Comparison of ENCODE assay signal across 28 cellular contexts in genomic region chr11:33875621-33876294, GRCh38. TPM values are rescaled to one million over a fixed set of nuclear protein-coding genes. Genes with fewer than 3 reads are reported as not detected.
"Had no signal": no experiment of that assay in that cellular context is flagged by ENCODE, and none has a peak within 500 bp of the region (broad histone marks: within the 10 kb centered on the region; RNA-seq: fewer than 3 reads in every experiment).

No MANE protein-coding gene starts in this region.

- H3K36me3 ChIP-seq: adrenal gland, cardiac muscle cell, esophagus muscularis mucosa, heart right ventricle, left lung, lower lobe of right lung, upper lobe of left lung had no signal

- ATAC-seq: activated T-cell treated with anti-CD3 and anti-CD28 coated beads, Interleukin-2, amount 50 U/mL, for 72 hours; body of pancreas; effector memory CD8-positive, alpha-beta T cell; heart right ventricle; left lung; lower lobe of right lung; mucosa of descending colon; natural killer cell treated with Interleukin-12 subunit alpha and Interleukin-12 subunit beta and Interleukin-15 and Interleukin-18, amount 100 ng/mL, for 72 hours; right cardiac atrium; stimulated activated effector memory CD8-positive, alpha-beta T cell treated with anti-CD3 and anti-CD28 coated beads, Interleukin-12 subunit alpha, Interleukin-12 subunit beta, amount 100 ng/mL, for 72 hours had no signal

- DNase-seq: activated CD4-positive, alpha-beta T cell treated with anti-CD3 and anti-CD28 coated beads for 4 hours; activated CD4-positive, alpha-beta T cell treated with anti-CD3 and anti-CD28 coated beads, Interleukin-2, amount 50 U/mL, for 4 hours; activated naive CD4-positive, alpha-beta T cell; activated naive CD8-positive, alpha-beta T cell treated with anti-CD3 and anti-CD28 coated beads for 36 hours; activated T-cell treated with anti-CD3 and anti-CD28 coated beads for 4 hours; activated T-cell treated with anti-CD3 and anti-CD28 coated beads, Interleukin-2, amount 50 U/mL, for 72 hours; adrenal gland; aorta; body of pancreas; cortex of kidney; effector memory CD8-positive, alpha-beta T cell; heart right ventricle; kidney glomerular epithelial cell; left lung; lower lobe of right lung; mucosa of descending colon; posterior cingulate gyrus; right cardiac atrium; stimulated activated CD4-positive, alpha-beta T cell treated with anti-CD3 and anti-CD28 coated beads, Interleukin-4, amount 100 ng/mL, for 1 hour; T-helper 1 cell; upper lobe of left lung had no signal

- H3K27ac ChIP-seq: adrenal gland, body of pancreas, cardiac muscle cell, esophagus muscularis mucosa, heart right ventricle, lower lobe of right lung, upper lobe of left lung, VCaP had no signal

- H3K27me3 ChIP-seq: adrenal gland, body of pancreas, upper lobe of left lung had no signal

- H3K27ac Mint-ChIP-seq: activated naive CD8-positive, alpha-beta T cell treated with anti-CD3 and anti-CD28 coated beads for 36 hours; activated T-cell treated with anti-CD3 and anti-CD28 coated beads, Interleukin-2, amount 50 U/mL, for 72 hours; effector memory CD8-positive, alpha-beta T cell; natural killer cell treated with Interleukin-12 subunit alpha and Interleukin-12 subunit beta and Interleukin-15 and Interleukin-18, amount 100 ng/mL, for 72 hours; stimulated activated effector memory CD8-positive, alpha-beta T cell treated with anti-CD3 and anti-CD28 coated beads, Interleukin-12 subunit alpha, Interleukin-12 subunit beta, amount 100 ng/mL, for 72 hours; stimulated activated naive CD8-positive, alpha-beta T cell treated with anti-CD3 and anti-CD28 coated beads, Interleukin-15, Interleukin-2, amounts not matched to agents 100 ng/mL and 50 ng/mL, for 24 hours; T-helper 2 cell treated with Interferon-gamma antibody and Interleukin-4, amounts not matched to agents 5 μg/mL and 100 μg/mL, for 36 hours had no signal

- H3K9me3 Mint-ChIP-seq: activated naive CD8-positive, alpha-beta T cell treated with anti-CD3 and anti-CD28 coated beads for 36 hours; activated T-cell treated with anti-CD3 and anti-CD28 coated beads, Interleukin-2, amount 50 U/mL, for 72 hours; effector memory CD8-positive, alpha-beta T cell; natural killer cell treated with Interleukin-12 subunit alpha and Interleukin-12 subunit beta and Interleukin-15 and Interleukin-18, amount 100 ng/mL, for 72 hours; stimulated activated effector memory CD8-positive, alpha-beta T cell treated with anti-CD3 and anti-CD28 coated beads, Interleukin-12 subunit alpha, Interleukin-12 subunit beta, amount 100 ng/mL, for 72 hours; stimulated activated naive CD8-positive, alpha-beta T cell treated with anti-CD3 and anti-CD28 coated beads, Interleukin-15, Interleukin-2, amounts not matched to agents 100 ng/mL and 50 ng/mL, for 24 hours; T-helper 2 cell treated with Interferon-gamma antibody and Interleukin-4, amounts not matched to agents 5 μg/mL and 100 μg/mL, for 36 hours had no signal

- H3K4me3 Mint-ChIP-seq: activated naive CD8-positive, alpha-beta T cell treated with anti-CD3 and anti-CD28 coated beads for 36 hours; activated T-cell treated with anti-CD3 and anti-CD28 coated beads, Interleukin-2, amount 50 U/mL, for 72 hours; effector memory CD8-positive, alpha-beta T cell; natural killer cell treated with Interleukin-12 subunit alpha and Interleukin-12 subunit beta and Interleukin-15 and Interleukin-18, amount 100 ng/mL, for 72 hours; stimulated activated effector memory CD8-positive, alpha-beta T cell treated with anti-CD3 and anti-CD28 coated beads, Interleukin-12 subunit alpha, Interleukin-12 subunit beta, amount 100 ng/mL, for 72 hours; stimulated activated naive CD8-positive, alpha-beta T cell treated with anti-CD3 and anti-CD28 coated beads, Interleukin-15, Interleukin-2, amounts not matched to agents 100 ng/mL and 50 ng/mL, for 24 hours; T-helper 2 cell treated with Interferon-gamma antibody and Interleukin-4, amounts not matched to agents 5 μg/mL and 100 μg/mL, for 36 hours had no signal

- H3K9me3 ChIP-seq: adrenal gland, body of pancreas, esophagus muscularis mucosa, heart right ventricle, left lung, lower lobe of right lung, mucosa of descending colon, upper lobe of left lung had no signal

- H3K4me3 ChIP-seq: adrenal gland, body of pancreas, cardiac muscle cell, esophagus muscularis mucosa, heart right ventricle, left lung, lower lobe of right lung, mucosa of descending colon, upper lobe of left lung had no signal

- H3K4me1 ChIP-seq: body of pancreas had no signal

- H3K36me3 Mint-ChIP-seq: activated naive CD8-positive, alpha-beta T cell treated with anti-CD3 and anti-CD28 coated beads for 36 hours; natural killer cell treated with Interleukin-12 subunit alpha and Interleukin-12 subunit beta and Interleukin-15 and Interleukin-18, amount 100 ng/mL, for 72 hours; stimulated activated effector memory CD8-positive, alpha-beta T cell treated with anti-CD3 and anti-CD28 coated beads, Interleukin-12 subunit alpha, Interleukin-12 subunit beta, amount 100 ng/mL, for 72 hours had no signal

RNA-seq across cellular contexts. Expression of gene LMO2, which starts 16.1 kb away (rescaled TPM):
- total RNA-seq: activated T-cell treated with anti-CD3 and anti-CD28 coated beads, Interleukin-2, amount 50 U/mL, for 72 hours; natural killer cell treated with Interleukin-12 subunit alpha and Interleukin-12 subunit beta and Interleukin-15 and Interleukin-18, amount 100 ng/mL, for 72 hours had no signal
